8 cellular contexts compared by ENCODE assay signal in the genomic region with DNA sequence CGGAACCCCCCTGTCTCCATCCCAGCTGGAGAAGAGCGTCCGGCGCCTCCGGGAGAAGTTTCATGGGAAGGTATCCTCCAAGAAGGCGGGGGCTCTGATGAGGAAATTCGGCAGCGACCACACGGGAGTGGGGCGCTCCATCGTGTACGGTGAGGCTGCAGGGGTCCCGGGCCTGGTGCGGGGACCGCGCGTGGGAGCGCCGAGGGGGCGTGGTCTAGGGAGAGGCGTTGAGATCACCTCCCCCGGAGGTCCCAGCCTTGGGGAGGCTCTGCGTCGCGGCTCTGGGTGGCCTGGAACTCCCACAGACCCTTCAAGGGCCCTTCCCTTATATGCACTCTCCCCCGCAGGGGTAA. TPM values are rescaled to one million over a fixed set of nuclear protein-coding genes. Genes with fewer than 3 reads are reported as not detected.
DNase-seq lines count a peak whose midpoint lies in the region; ATAC-seq and TF ChIP-seq lines count a peak whose summit lies in the region.

No MANE protein-coding gene starts in this region.

- DNase-seq in Peyer's patch (no peak), mucosa of descending colon (peak in 2 of 3 donors; percentile 17 to 65), tibial artery (no peak), superior temporal gyrus (ENCODE audit: extremely low spot score) (no peak), dermis blood vessel endothelial cell (no peak), AG20443 (ENCODE audit: low spot score) (no peak)
- no peak for DNase-seq in central memory CD8-positive, alpha-beta T cell (ENCODE audit: low spot score in 2 of 2)

- H3K27me3 Mint-ChIP-seq in central memory CD8-positive, alpha-beta T cell: no peaks in the 10 kb centered on the region

- peak overlapping the region; percentile 88 for H3K27ac Mint-ChIP-seq in central memory CD8-positive, alpha-beta T cell (ENCODE audit: low read depth)

- no peak for ATAC-seq in central memory CD8-positive, alpha-beta T cell (replicated peaks; ENCODE audit: extremely low read depth, poor library complexity, severe bottlenecking)
- ATAC-seq in mucosa of descending colon: peak; percentile 3

- H3K9me3 ChIP-seq in Peyer's patch (no peaks in the 10 kb centered on the region), mucosa of descending colon (no peaks in the 10 kb centered on the region), tibial artery (no peaks in the 10 kb centered on the region)

- H3K27ac ChIP-seq in ACC112 (ENCODE audit: low read depth, low read length): peak overlapping the region; percentile 63
- peak overlapping the region; percentile 86 to 92 (median 88) for H3K27ac ChIP-seq in Peyer's patch
- H3K27ac ChIP-seq in tibial artery: peak overlapping the region; percentile 88 to 92

- no peak for TF ChIP-seq CTCF in Peyer's patch (IDR thresholded peaks at IDR 0.05)
- TF ChIP-seq CTCF in mucosa of descending colon (IDR thresholded peaks at IDR 0.05): no peak
- no peak for TF ChIP-seq CTCF in tibial artery (IDR thresholded peaks at IDR 0.05)

- H3K4me1 ChIP-seq in ACC112 (ENCODE audit: control insufficient read depth, insufficient read depth, low read length, unreplicated experiment) (no peaks in the 10 kb centered on the region), Peyer's patch (peaks cover 0 to 10% (median 4%) of the 10 kb centered on the region in 4 donors), mucosa of descending colon (ENCODE audit: low read depth) (no peaks in the 10 kb centered on the region), tibial artery (peaks cover 0 to 17% (median 5%) of the 10 kb centered on the region in 4 donors)

- peaks cover 14% of the 10 kb centered on the region for H3K79me2 ChIP-seq in ACC112 (ENCODE audit: control insufficient read depth, insufficient read depth, low read length, unreplicated experiment)

- H3K36me3 ChIP-seq in ACC112 (ENCODE audit: insufficient read depth, low read length) (peaks cover 17% of the 10 kb centered on the region; the same call in 1 of the 2 replicates), Peyer's patch (peaks cover 0 to 28% (median 0%) of the 10 kb centered on the region in 3 donors), mucosa of descending colon (ENCODE audit: low read depth) (no peaks in the 10 kb centered on the region), tibial artery (peaks cover 0 to 31% (median 19%) of the 10 kb centered on the region in 3 donors)

- H2AFZ ChIP-seq in ACC112 (ENCODE audit: low read length, unreplicated experiment): no peak overlapping the region

- H3K4me3 Mint-ChIP-seq in central memory CD8-positive, alpha-beta T cell: peak overlapping the region; percentile 88

- H3K4me3 ChIP-seq in ACC112 (ENCODE audit: low read depth, low read length) (peak overlapping the region; percentile 99), Peyer's patch (peak overlapping the region; percentile 82 to 99 (median 92)), mucosa of descending colon (peak overlapping the region; percentile 76), tibial artery (peak overlapping the region; percentile 84 to 85)

- no peaks in the 10 kb centered on the region for H3K9me3 Mint-ChIP-seq in central memory CD8-positive, alpha-beta T cell

- H3K27me3 ChIP-seq in ACC112 (ENCODE audit: insufficient read depth, low read length) (no peaks in the 10 kb centered on the region), Peyer's patch (no peaks in the 10 kb centered on the region), tibial artery (no peaks in the 10 kb centered on the region)

- peaks cover 17% of the 10 kb centered on the region for H3K4me1 Mint-ChIP-seq in central memory CD8-positive, alpha-beta T cell

- intact Hi-C loops in mucosa of descending colon (cut with DNase I, micrococcal nuclease) (no loop called here), tibial artery (cut with DNase I; ENCODE audit: low total_unique reads) (no loop called here)

- no peak for TF ChIP-seq POLR2A in Peyer's patch (IDR thresholded peaks at IDR 0.05)

- peaks cover 17% of the 10 kb centered on the region for H3K36me3 Mint-ChIP-seq in central memory CD8-positive, alpha-beta T cell (ENCODE audit: insufficient read depth)

RNA-seq across cellular contexts. Expression of a gene that starts 0.8 kb away (rescaled TPM):
- total RNA-seq in Peyer's patch: 100 to 1,000 TPM in 1 of 4 donors, 10 to 100 TPM in 3; 39.9 to 125 (median 62.7) TPM
- total RNA-seq in mucosa of descending colon: 10 to 100 TPM; 26.9 to 41.5 (median 28.1) TPM
- 29.4 and 31.6 TPM in 2 replicates for total RNA-seq in dermis blood vessel endothelial cell

RNA-seq across cellular contexts. Expression of a gene that starts 15.6 kb away (rescaled TPM):
- total RNA-seq in Peyer's patch (10 to 100 TPM in 1 of 4 donors, 1 to 10 TPM in 3; 1.1 to 19.0 (median 2.5) TPM), mucosa of descending colon (1 to 10 TPM in 1 of 3 donors, under 1 TPM in 2; 0.32 to 1.2 (median 0.87) TPM), dermis blood vessel endothelial cell (0.28 and 0.68 TPM in 2 replicates)

RNA-seq across cellular contexts. Expression of a gene that starts 19.3 kb away (rescaled TPM):
- 100 to 1,000 TPM in 1 of 4 donors, 10 to 100 TPM in 3; 11.7 to 147 (median 24.7) TPM for total RNA-seq in Peyer's patch
- total RNA-seq in mucosa of descending colon: 10 to 100 TPM; 36.4 to 42.0 (median 40.3) TPM
- 23.4 and 25.4 TPM in 2 replicates for total RNA-seq in dermis blood vessel endothelial cell

RNA-seq across cellular contexts. Expression of a gene that starts 24.6 kb away (rescaled TPM):
- total RNA-seq in Peyer's patch (10 to 100 TPM in 2 of 4 donors, 1 to 10 TPM in 2; 7.0 to 21.5 (median 11.6) TPM), mucosa of descending colon (10 to 100 TPM; 14.1 to 18.5 (median 16.9) TPM), dermis blood vessel endothelial cell (2.6 and 4.6 TPM in 2 replicates)

RNA-seq across cellular contexts. Expression of a gene that starts 32.8 kb away (rescaled TPM):
- 100 to 1,000 TPM; 111 to 220 (median 181) TPM for total RNA-seq in Peyer's patch
- total RNA-seq in mucosa of descending colon: 100 to 1,000 TPM; 151 to 201 (median 152) TPM
- total RNA-seq in dermis blood vessel endothelial cell: 307 and 366 TPM in 2 replicates

Comparison
In these comparisons a context has a peak if more than half of its experiments do, and no peak if none do; other contexts are left out.
1. DNase-seq: peak in mucosa of descending colon (2 of 3); none in Peyer's patch (0 of 3), central memory CD8-positive, alpha-beta T cell (0 of 2), tibial artery (0 of 2), superior temporal gyrus (single experiment), dermis blood vessel endothelial cell (single experiment) and AG20443 (single experiment).
2. Peak in every context shown above with its lines, with median percentiles within 50 percentile points of each other: H3K27ac ChIP-seq and H3K4me3 ChIP-seq.